22 cellular contexts compared by ENCODE assay signal in genomic region chr10:65270969-65271368, GRCh38.
DNase-seq lines count a peak whose midpoint lies in the region; ATAC-seq, FAIRE-seq and TF ChIP-seq lines count a peak whose summit lies in the region.
"Had no signal": no experiment of that assay in that cellular context is flagged by ENCODE, and none has a peak within 500 bp of the region (broad histone marks: within the 10 kb centered on the region; RNA-seq: fewer than 3 reads in every experiment).

No MANE protein-coding gene starts in this region.

- no TSS peak for BruUV-seq in K562 (replicated peaks; lab: Mats Ljungman, UMichigan)

- peaks cover 5% of the 10 kb centered on the region for H3K4me1 Mint-ChIP-seq in nephron progenitor cell
- H3K4me1 Mint-ChIP-seq: B cell; CD4-positive, CD25-positive, alpha-beta regulatory T cell had no signal

- no peaks in the 10 kb centered on the region for H3K27me3 Mint-ChIP-seq in nephron progenitor cell (ENCODE audit: low read depth, poor library complexity)
- H3K27me3 Mint-ChIP-seq: B cell; CD4-positive, CD25-positive, alpha-beta regulatory T cell had no signal

- no peak for TF ChIP-seq POLR2A in K562 (conservative IDR thresholded peaks at IDR 0.05)
- TF ChIP-seq POLR2A in Peyer's patch (IDR thresholded peaks at IDR 0.05): no peak

- WGBS in K562 (ENCODE audit: insufficient coverage, low coverage, missing lambda C conversion rate): 6% methylated on average over 10 of the region's 10 CpGs

- H3K4me2 ChIP-seq in K562 (ENCODE audit: insufficient read depth, low read length): no peak overlapping the region
- H3K4me2 ChIP-seq: BLaER1 had no signal

- CTCF ChIA-PET in K562 (lab: Yijun Ruan, JAX; ENCODE audit: low intra/inter-chr PET ratio): no interaction called here

- no peaks in the 10 kb centered on the region for H3K4me1 ChIP-seq in K562 (replicated peaks in 1 of 2; ENCODE audit: control insufficient read depth in 2 of 2, insufficient read depth in 2 of 2, low read length in 2 of 2)
- no peaks in the 10 kb centered on the region for H3K4me1 ChIP-seq in Peyer's patch
- H3K4me1 ChIP-seq: BLaER1 had no signal

- H3K79me2 ChIP-seq in K562 (ENCODE audit: control insufficient read depth, insufficient read depth, low read length): no peaks in the 10 kb centered on the region; the same call in 2 of the 3 replicates

- TF ChIP-seq RAD21 in K562 (CRISPR knock-in tag; conservative IDR thresholded peaks at IDR 0.05 in 1 of 2, IDR thresholded peaks at IDR 0.05 in 1 of 2): no peak

- no peaks in the 10 kb centered on the region for H3K27me3 ChIP-seq in K562 (ENCODE audit: control insufficient read depth in 2 of 2, insufficient read depth in 2 of 2, low read length in 2 of 2)
- no peaks in the 10 kb centered on the region for H3K27me3 ChIP-seq in Peyer's patch
- H3K27me3 ChIP-seq: BLaER1 had no signal

- peak; percentile 44 for FAIRE-seq in HTR-8/SVneo (lab: Jason Lieb, UNC)
- no peak for FAIRE-seq in K562 (lab: Jason Lieb, UNC)
- FAIRE-seq: A204.1, GM12878, GM18507 had no signal

- peak overlapping the region; percentile 14 for H3K27ac Mint-ChIP-seq in nephron progenitor cell
- H3K27ac Mint-ChIP-seq: B cell; CD4-positive, CD25-positive, alpha-beta regulatory T cell; CD8-positive, alpha-beta T cell; H9 had no signal

- H3K9ac ChIP-seq in K562 (ENCODE audit: insufficient read depth in 1 of 2, low read depth in 2 of 2, low read length in 2 of 2): no peak overlapping the region
- H3K9ac ChIP-seq: BLaER1, GM23248 had no signal

- H3K36me3 ChIP-seq in K562 (ENCODE audit: control insufficient read depth, insufficient read depth, low read length): no peaks in the 10 kb centered on the region
- no peaks in the 10 kb centered on the region for H3K36me3 ChIP-seq in Peyer's patch
- H3K36me3 ChIP-seq: BLaER1 had no signal

- no peaks in the 10 kb centered on the region for H3K9me3 ChIP-seq in K562 (replicated peaks; ENCODE audit: control insufficient read depth, insufficient read depth, low read depth, low read length)
- no peaks in the 10 kb centered on the region for H3K9me3 ChIP-seq in Peyer's patch
- H3K9me3 ChIP-seq: BLaER1 had no signal

- DNase-seq in HTR-8/SVneo (ENCODE audit: insufficient read length, low spot score): no peak
- DNase-seq in K562 (ENCODE audit: extremely low read depth in 1 of 4, low spot score in 3 of 4): no peak
- no peak for DNase-seq in nephron progenitor cell
- DNase-seq in EL: no peak
- no peak for DNase-seq in epidermal melanocyte (ENCODE audit: insufficient read length, low spot score)
- no peak for DNase-seq in Peyer's patch
- DNase-seq: Caco-2; CD4-positive, CD25-positive, alpha-beta regulatory T cell; CD8-positive, alpha-beta T cell; DMS153; DND-41; GDM1; GM23248; H9 had no signal

- in situ Hi-C loops in K562 (cut with MboI): no loop called here

- TF ChIP-seq EP300 in K562 (IDR thresholded peaks at IDR 0.05; ENCODE audit: low read length): no peak

- TF ChIP-seq CTCF in K562 (IDR thresholded peaks at IDR 0.05 in 2 of 3, conservative IDR thresholded peaks at IDR 0.05 in 1 of 3; ENCODE audit: insufficient read depth in 2 of 3, low read depth in 1 of 3, low read length in 3 of 3): no peak
- no peak for TF ChIP-seq CTCF in nephron progenitor cell (IDR thresholded peaks at IDR 0.05)
- TF ChIP-seq CTCF in Peyer's patch (IDR thresholded peaks at IDR 0.05): no peak

- H4K20me1 ChIP-seq in K562 (replicated peaks; ENCODE audit: control insufficient read depth, insufficient read depth, low read length): no peaks in the 10 kb centered on the region
- H4K20me1 ChIP-seq: BLaER1 had no signal

- intact Hi-C loops in K562 (cut with micrococcal nuclease): no loop called here

- H3K9me1 ChIP-seq in K562 (ENCODE audit: control insufficient read depth, insufficient read depth, low read length): no peaks in the 10 kb centered on the region

- H3K4me3 ChIP-seq in K562: no peak overlapping the region
- no peak overlapping the region for H3K4me3 ChIP-seq in Peyer's patch
- H3K4me3 ChIP-seq: BLaER1, GM12878, GM23248 had no signal

- no peaks in the 10 kb centered on the region for H3K36me3 Mint-ChIP-seq in nephron progenitor cell (ENCODE audit: low read depth)
- H3K36me3 Mint-ChIP-seq: CD4-positive, CD25-positive, alpha-beta regulatory T cell; CD8-positive, alpha-beta T cell had no signal

- H2AFZ ChIP-seq in K562 (ENCODE audit: low read depth, low read length): no peak overlapping the region
- H2AFZ ChIP-seq: GM23248 had no signal

- POLR2A ChIA-PET in K562 (lab: Yijun Ruan, JAX): no interaction called here

- no peak overlapping the region for H3K27ac ChIP-seq in K562 (ENCODE audit: extremely low read depth, low read depth, low read length)
- H3K27ac ChIP-seq in Peyer's patch: no peak overlapping the region
- H3K27ac ChIP-seq: 22Rv1, BLaER1, C4-2B, GM23248 had no signal

- no peak for ATAC-seq in K562
- ATAC-seq: CD8-positive, alpha-beta T cell; GM12878; HCT116 had no signal

- H3K9me3 Mint-ChIP-seq in nephron progenitor cell: no peaks in the 10 kb centered on the region

- no peak overlapping the region for H3K4me3 Mint-ChIP-seq in nephron progenitor cell
- H3K4me3 Mint-ChIP-seq: B cell; CD4-positive, CD25-positive, alpha-beta regulatory T cell; CD8-positive, alpha-beta T cell; H9 had no signal

TF ChIP-seq in K562, 482 proteins besides CTCF, POLR2A, EP300 and RAD21 (continues in another document):
- TF ChIP-seq DMBX1 (CRISPR knock-in tag; IDR thresholded peaks at IDR 0.05; ENCODE audit: borderline replicate concordance) (peak; percentile 90; the same call in 1 of the 2 replicates), ZNF311 (CRISPR knock-in tag; IDR thresholded peaks at IDR 0.05) (0 out of 2 replicates have a peak, but pooled peaks have one; percentile 40), XRCC5 (IDR thresholded peaks at IDR 0.05; ENCODE audit: low read depth, low read length) (no peak), ZBTB17 (CRISPR knock-in tag; IDR thresholded peaks at IDR 0.05) (peak; percentile 84), ZNF445 (CRISPR knock-in tag; IDR thresholded peaks at IDR 0.05; ENCODE audit: low read depth) (0 out of 2 replicates have a peak, but pooled peaks have one; percentile 75), CBFA2T2 (conservative IDR thresholded peaks at IDR 0.05) (no peak), DPF2 (IDR thresholded peaks at IDR 0.05) (no peak), IRF9 (tag; IDR thresholded peaks at IDR 0.05) (peak; percentile 75), ZNF639 (CRISPR knock-in tag; conservative IDR thresholded peaks at IDR 0.05 in 1 of 2, IDR thresholded peaks at IDR 0.05 in 1 of 2) (0 out of 4 replicates have a peak, but pooled peaks of 1 of the 2 experiments have one; percentile 34), KLF10 (CRISPR knock-in tag; IDR thresholded peaks at IDR 0.05) (no peak), PTTG1 (tag; IDR thresholded peaks at IDR 0.05; ENCODE audit: low read depth) (peak; percentile 55; the same call in 1 of the 2 replicates), ZNF740 (CRISPR knock-in tag; IDR thresholded peaks at IDR 0.05) (no peak), ZNF740 (tag; IDR thresholded peaks at IDR 0.05) (peak in 1 of 2 experiments; percentile 51; a peak in 1 of 4 replicates), SMAD2 (IDR thresholded peaks at IDR 0.05; ENCODE audit: low read depth, low read length) (no peak), ZNF644 (tag; IDR thresholded peaks at IDR 0.05; ENCODE audit: low read depth) (0 out of 2 replicates have a peak, but pooled peaks have one; percentile 42), NR2C1 (IDR thresholded peaks at IDR 0.05) (no peak), NR2C1 (tag; IDR thresholded peaks at IDR 0.05) (peak; percentile 78), FOXO4 (CRISPR knock-in tag; IDR thresholded peaks at IDR 0.05) (peak; percentile 92), GTF2A2 (tag; IDR thresholded peaks at IDR 0.05) (peak; percentile 59; the same call in 1 of the 2 replicates), PYGO2 (tag; IDR thresholded peaks at IDR 0.05) (peak; percentile 81)
